Comparison of ENCODE assay signal across 1 cellular context in the genomic region with DNA sequence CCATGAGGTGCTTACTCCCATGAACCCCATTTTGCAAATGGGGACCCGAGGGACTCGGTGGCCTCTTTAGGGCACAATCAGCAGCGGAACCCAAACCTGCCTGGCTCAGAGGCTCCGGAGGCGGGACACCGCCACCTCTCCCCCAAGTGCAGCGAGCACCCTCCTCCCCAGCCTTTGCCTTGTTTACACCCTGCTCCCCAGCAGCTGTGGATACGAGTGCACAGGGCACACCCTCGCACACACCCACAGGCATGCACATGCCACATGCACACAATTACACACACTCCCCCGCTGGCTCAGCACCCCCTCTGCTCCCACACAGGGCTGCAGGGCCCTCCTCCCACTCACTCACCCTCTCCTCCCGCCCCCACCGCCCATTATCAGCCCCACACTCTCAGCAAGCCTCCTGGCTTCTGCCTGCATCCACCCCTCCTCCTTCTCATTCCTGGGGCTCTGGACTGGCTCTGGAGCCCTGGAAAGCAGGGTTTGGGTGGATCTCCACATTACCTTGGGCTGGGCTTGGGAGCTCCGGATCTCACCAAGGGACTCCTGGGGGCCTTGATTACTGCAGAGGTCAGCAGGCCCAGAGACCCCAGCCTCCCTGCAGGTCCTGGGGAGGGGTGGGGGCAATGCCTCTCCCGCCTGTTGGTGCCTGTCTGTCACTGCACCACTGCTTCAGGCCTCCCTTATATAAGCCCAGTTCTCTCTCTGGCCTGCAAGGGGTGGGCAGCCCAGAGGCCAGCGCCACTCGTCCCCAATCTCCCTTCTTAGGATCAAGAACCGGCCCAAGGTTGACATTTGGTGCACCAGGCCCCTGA.
TF ChIP-seq lines count a peak whose summit lies in the region.

No MANE protein-coding gene starts in this region.

TF ChIP-seq in HepG2, 621 proteins besides CTCF, POLR2A, EP300 and RAD21 (continued from another document):
- TF ChIP-seq ZIK1 (CRISPR knock-in tag; IDR thresholded peaks at IDR 0.05; ENCODE audit: borderline replicate concordance, low read depth) = no peak
- no peak for TF ChIP-seq NR1H2 (CRISPR knock-in tag; IDR thresholded peaks at IDR 0.05; ENCODE audit: borderline replicate concordance, low read depth)
- TF ChIP-seq ZNF678 (CRISPR knock-in tag; IDR thresholded peaks at IDR 0.05) = no peak
- no peak for TF ChIP-seq GTF2F1 (IDR thresholded peaks at IDR 0.05; ENCODE audit: low read length)
- TF ChIP-seq, protein P1, sequence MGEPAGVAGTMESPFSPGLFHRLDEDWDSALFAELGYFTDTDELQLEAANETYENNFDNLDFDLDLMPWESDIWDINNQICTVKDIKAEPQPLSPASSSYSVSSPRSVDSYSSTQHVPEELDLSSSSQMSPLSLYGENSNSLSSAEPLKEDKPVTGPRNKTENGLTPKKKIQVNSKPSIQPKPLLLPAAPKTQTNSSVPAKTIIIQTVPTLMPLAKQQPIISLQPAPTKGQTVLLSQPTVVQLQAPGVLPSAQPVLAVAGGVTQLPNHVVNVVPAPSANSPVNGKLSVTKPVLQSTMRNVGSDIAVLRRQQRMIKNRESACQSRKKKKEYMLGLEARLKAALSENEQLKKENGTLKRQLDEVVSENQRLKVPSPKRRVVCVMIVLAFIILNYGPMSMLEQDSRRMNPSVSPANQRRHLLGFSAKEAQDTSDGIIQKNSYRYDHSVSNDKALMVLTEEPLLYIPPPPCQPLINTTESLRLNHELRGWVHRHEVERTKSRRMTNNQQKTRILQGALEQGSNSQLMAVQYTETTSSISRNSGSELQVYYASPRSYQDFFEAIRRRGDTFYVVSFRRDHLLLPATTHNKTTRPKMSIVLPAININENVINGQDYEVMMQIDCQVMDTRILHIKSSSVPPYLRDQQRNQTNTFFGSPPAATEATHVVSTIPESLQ (CRISPR knock-in tag; conservative IDR thresholded peaks at IDR 0.05) = no peak
- TF ChIP-seq AGO2 (optimal IDR thresholded peaks at IDR 0.05; ENCODE audit: low read depth, low read length) = peak; percentile 58
- no peak; the same call in 1 of the 2 replicates for TF ChIP-seq ZNF572 (CRISPR knock-in tag; IDR thresholded peaks at IDR 0.05)
